In the genomic region with DNA sequence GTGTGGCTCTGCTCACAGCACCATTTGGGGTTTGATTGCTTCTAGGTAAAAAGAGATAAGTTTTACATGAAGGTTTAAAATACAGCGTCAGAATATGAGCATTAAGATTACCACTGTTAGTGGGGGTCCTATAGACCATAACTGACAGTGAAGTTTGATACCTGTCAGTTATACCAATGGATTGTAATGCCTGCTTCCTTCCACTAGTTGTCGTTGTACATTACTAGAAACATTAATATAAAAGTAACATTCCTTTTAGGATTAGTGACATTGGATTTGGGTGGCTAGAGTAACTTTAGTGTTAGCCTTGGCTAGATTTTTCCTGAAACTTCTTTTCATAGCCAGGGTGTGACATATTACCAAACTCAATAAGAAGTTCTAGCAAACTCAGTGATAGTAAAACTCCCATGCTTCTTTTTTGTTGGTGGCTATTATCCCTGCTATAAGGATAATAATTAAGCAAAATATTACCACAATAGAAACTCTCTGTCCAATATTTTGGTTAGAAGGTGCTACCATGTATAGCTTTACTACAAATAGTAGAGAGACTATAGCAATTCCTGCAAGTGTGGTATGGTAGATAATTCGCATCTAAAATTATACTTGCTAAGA, we compare ENCODE assay signal across 13 cellular contexts. TPM values are rescaled to one million over a fixed set of nuclear protein-coding genes. Genes with fewer than 3 reads are reported as not detected.
A peak's percentile ranks its signal among the peaks of the same experiment; 100 is the strongest.
DNase-seq lines count a peak whose midpoint lies in the region; ATAC-seq and TF ChIP-seq lines count a peak whose summit lies in the region.
"Had no signal": no experiment of that assay in that cellular context is flagged by ENCODE, and none has a peak within 500 bp of the region (broad histone marks: within the 10 kb centered on the region; RNA-seq: fewer than 3 reads in every experiment).

No MANE protein-coding gene starts in this region.

- no peak overlapping the region for H3K27ac Mint-ChIP-seq in endothelial cell (ENCODE audit: unreplicated experiment)
- H3K27ac Mint-ChIP-seq: activated naive CD4-positive, alpha-beta T cell treated with anti-CD3 and anti-CD28 coated beads, Interleukin-2, amount 10 ng/mL, durations not matched to agents 7 days and 5 days; CD4-positive, CD25-positive, alpha-beta regulatory T cell; natural killer cell treated with Interleukin-12 subunit alpha and Interleukin-12 subunit beta and Interleukin-15 and Interleukin-18, amount 100 ng/mL, for 72 hours had no signal

- no peaks in the 10 kb centered on the region for H3K4me1 Mint-ChIP-seq in endothelial cell (ENCODE audit: unreplicated experiment)
- H3K4me1 Mint-ChIP-seq: activated naive CD4-positive, alpha-beta T cell treated with anti-CD3 and anti-CD28 coated beads, Interleukin-2, amount 10 ng/mL, durations not matched to agents 7 days and 5 days; CD4-positive, CD25-positive, alpha-beta regulatory T cell had no signal

- H3K27ac ChIP-seq in heart right ventricle, result no peak overlapping the region

- H3K27me3 ChIP-seq in heart right ventricle, result peaks cover 0 to 11% (median 0%) of the 10 kb centered on the region in 7 donors

- H3K4me3 ChIP-seq in heart right ventricle, result no peak overlapping the region

- no peaks in the 10 kb centered on the region for H3K9me3 Mint-ChIP-seq in endothelial cell (ENCODE audit: unreplicated experiment)
- H3K9me3 Mint-ChIP-seq: activated naive CD4-positive, alpha-beta T cell treated with anti-CD3 and anti-CD28 coated beads, Interleukin-2, amount 10 ng/mL, durations not matched to agents 7 days and 5 days; natural killer cell treated with Interleukin-12 subunit alpha and Interleukin-12 subunit beta and Interleukin-15 and Interleukin-18, amount 100 ng/mL, for 72 hours had no signal

- intact Hi-C loops in heart right ventricle (cut with DNase I) (no loop called here), Right ventricle myocardium superior (cut with DNase I) (no loop called here)

- ATAC-seq in heart right ventricle (no peak), Right ventricle myocardium superior (ENCODE audit: poor library complexity) (no peak), HG02678 (IDR thresholded peaks at IDR 0.05; ENCODE audit: unreplicated experiment) (no peak)
- ATAC-seq: natural killer cell treated with Interleukin-12 subunit alpha and Interleukin-12 subunit beta and Interleukin-15 and Interleukin-18, amount 100 ng/mL, for 72 hours had no signal

- H3K36me3 Mint-ChIP-seq in endothelial cell (ENCODE audit: low read depth, unreplicated experiment), result no peaks in the 10 kb centered on the region
- H3K36me3 Mint-ChIP-seq: activated naive CD4-positive, alpha-beta T cell treated with anti-CD3 and anti-CD28 coated beads, Interleukin-2, amount 10 ng/mL, durations not matched to agents 7 days and 5 days; CD4-positive, CD25-positive, alpha-beta regulatory T cell; natural killer cell treated with Interleukin-12 subunit alpha and Interleukin-12 subunit beta and Interleukin-15 and Interleukin-18, amount 100 ng/mL, for 72 hours had no signal

- no peaks in the 10 kb centered on the region for H3K4me1 ChIP-seq in heart right ventricle

- TF ChIP-seq CTCF in heart right ventricle (IDR thresholded peaks at IDR 0.05), result peak in 8 of 9 donors; percentile 10 to 46 (median 38)
- peak; percentile 69 for TF ChIP-seq CTCF in endothelial cell (IDR thresholded peaks at IDR 0.05; ENCODE audit: unreplicated experiment)

- no peaks in the 10 kb centered on the region for H3K36me3 ChIP-seq in heart right ventricle

- no peak overlapping the region for H3K4me3 Mint-ChIP-seq in endothelial cell (ENCODE audit: unreplicated experiment)
- H3K4me3 Mint-ChIP-seq: activated naive CD4-positive, alpha-beta T cell treated with anti-CD3 and anti-CD28 coated beads, Interleukin-2, amount 10 ng/mL, durations not matched to agents 7 days and 5 days; CD4-positive, CD25-positive, alpha-beta regulatory T cell; natural killer cell treated with Interleukin-12 subunit alpha and Interleukin-12 subunit beta and Interleukin-15 and Interleukin-18, amount 100 ng/mL, for 72 hours had no signal

- H3K9me3 ChIP-seq in heart right ventricle, result no peaks in the 10 kb centered on the region

- 55 to 62% methylated on average over 3 of the region's 3 CpGs for WGBS in heart right ventricle, 2 donors

- DNase-seq in heart right ventricle, result no peak
- DNase-seq in Right ventricle myocardium superior, result no peak
- peak; percentile 24 for DNase-seq in NAMALWA (ENCODE audit: low spot score)
- DNase-seq in endothelial cell (ENCODE audit: low spot score), result no peak
- DNase-seq in COR-L47 (lab: John Stamatoyannopoulos, UW), result no peak
- DNase-seq in GM03348 (ENCODE audit: low spot score), result no peak
- no peak for DNase-seq in stimulated activated naive CD4-positive, alpha-beta T cell (lab: John Stamatoyannopoulos, UW)
- DNase-seq: activated naive CD4-positive, alpha-beta T cell treated with anti-CD3 and anti-CD28 coated beads, Interleukin-2, amount 10 ng/mL, durations not matched to agents 7 days and 5 days; CD4-positive, CD25-positive, alpha-beta regulatory T cell; NCI-H2227 treated with DMSO at 0.1 percent for 48 hours; T-helper 9 cell had no signal

- no peaks in the 10 kb centered on the region for H3K27me3 Mint-ChIP-seq in endothelial cell (ENCODE audit: unreplicated experiment)

RNA-seq across cellular contexts. Expression of a gene that starts 57.1 kb away (rescaled TPM):
- total RNA-seq in heart right ventricle (under 1 TPM in 7 of 10 donors, not detected in 3; 0.06 to 0.60 (median 0.15) TPM), Right ventricle myocardium superior (0.13 TPM), endothelial cell (ENCODE audit: unreplicated experiment) (1.0 TPM)
- under 1 TPM; 0.06 to 0.29 TPM for polyA plus RNA-seq in heart right ventricle
- total RNA-seq: CD4-positive, CD25-positive, alpha-beta regulatory T cell; natural killer cell treated with Interleukin-12 subunit alpha and Interleukin-12 subunit beta and Interleukin-15 and Interleukin-18, amount 100 ng/mL, for 72 hours had no signal
- polyA plus RNA-seq: CD4-positive, CD25-positive, alpha-beta regulatory T cell had no signal
